In genomic region chr16:27549607-27549856, GRCh38 we compare ENCODE assay signal across 8 cellular contexts. TPM values are rescaled to one million over a fixed set of nuclear protein-coding genes. Genes with fewer than 3 reads are reported as not detected.
DNase-seq lines count a peak whose midpoint lies in the region; ATAC-seq, FAIRE-seq and TF ChIP-seq lines count a peak whose summit lies in the region.

No MANE protein-coding gene starts in this region.

- H3K9me3 ChIP-seq in keratinocyte (ENCODE audit: control insufficient read depth, low read depth, low read length) (no peaks in the 10 kb centered on the region), thoracic aorta (no peaks in the 10 kb centered on the region)

- no peaks in the 10 kb centered on the region for H3K9me3 Mint-ChIP-seq in activated naive CD8-positive, alpha-beta T cell treated with anti-CD3 and anti-CD28 coated beads for 36 hours

- H3K27me3 ChIP-seq in keratinocyte (ENCODE audit: control insufficient read depth, extremely low read depth, insufficient read depth, low read length) (no peaks in the 10 kb centered on the region), thoracic aorta (replicated peaks; ENCODE audit: insufficient read depth) (no peaks in the 10 kb centered on the region)

- H2AFZ ChIP-seq in keratinocyte (ENCODE audit: control insufficient read depth, low read length), result peak overlapping the region; percentile 84

- H3K79me2 ChIP-seq in keratinocyte (ENCODE audit: control insufficient read depth, insufficient read depth, low read length), result peaks cover 51% of the 10 kb centered on the region

- peaks cover 5 to 7% of the 10 kb centered on the region in 2 experiments for H3K36me3 ChIP-seq in keratinocyte (ENCODE audit: control insufficient read depth in 2 of 2, extremely low read depth in 1 of 2, insufficient read depth in 2 of 2, low read length in 2 of 2)
- H3K36me3 ChIP-seq in thoracic aorta, result peaks cover 7% of the 10 kb centered on the region

- H3K27ac ChIP-seq in keratinocyte (ENCODE audit: control insufficient read depth, insufficient read depth, low read length) (peak overlapping the region; percentile 67), thoracic aorta (peak overlapping the region in 1 of 2 donors; percentile 50)

- H3K36me3 Mint-ChIP-seq in activated naive CD8-positive, alpha-beta T cell treated with anti-CD3 and anti-CD28 coated beads for 36 hours, result peaks cover 5% of the 10 kb centered on the region

- FAIRE-seq in keratinocyte (lab: Jason Lieb, UNC), result no peak

- peak overlapping the region; percentile 96 for H3K9ac ChIP-seq in keratinocyte (ENCODE audit: control insufficient read depth, extremely low read depth, insufficient read depth, low read length)

- H3K4me1 ChIP-seq in keratinocyte (ENCODE audit: control insufficient read depth, extremely low read depth, insufficient read depth, low read length) (peaks cover 33% of the 10 kb centered on the region), thoracic aorta (ENCODE audit: control insufficient read depth in 1 of 2, low read depth in 2 of 2) (peaks cover 21 to 27% of the 10 kb centered on the region in 2 donors)

- peaks cover 12% of the 10 kb centered on the region for H4K20me1 ChIP-seq in keratinocyte (ENCODE audit: control insufficient read depth, extremely low read depth, insufficient read depth, low read length)

- no peaks in the 10 kb centered on the region for H3K27me3 Mint-ChIP-seq in activated naive CD8-positive, alpha-beta T cell treated with anti-CD3 and anti-CD28 coated beads for 36 hours

- peak overlapping the region; percentile 96 for H3K27ac Mint-ChIP-seq in activated naive CD8-positive, alpha-beta T cell treated with anti-CD3 and anti-CD28 coated beads for 36 hours

- ATAC-seq in GM19043 (IDR thresholded peaks at IDR 0.05; ENCODE audit: low read depth, unreplicated experiment) (peak; percentile 16), HG03066 (IDR thresholded peaks at IDR 0.05; ENCODE audit: low read depth, unreplicated experiment) (peak; percentile 7), thoracic aorta (ENCODE audit: insufficient number of reproducible peaks, low FRiP score, low read depth) (peak; percentile 7), GM18870 (IDR thresholded peaks at IDR 0.05; ENCODE audit: unreplicated experiment) (no peak)

- H3K4me3 ChIP-seq in keratinocyte (ENCODE audit: control insufficient read depth in 2 of 3, extremely low read depth in 1 of 3, insufficient read depth in 2 of 3, low read depth in 1 of 3, low read length in 3 of 3) (peak overlapping the region; percentile 70 to 100 (median 91)), thoracic aorta (peak overlapping the region; percentile 84)

- dilution Hi-C loops in keratinocyte (cut with MboI; ENCODE audit: extremely low pct_ligation_motif_present, low sequenced_read_pairs), result no loop called here

- no peak overlapping the region for H3K4me2 ChIP-seq in keratinocyte (ENCODE audit: control insufficient read depth, extremely low read depth, insufficient read depth, low read depth, low read length)

- H3K4me3 Mint-ChIP-seq in activated naive CD8-positive, alpha-beta T cell treated with anti-CD3 and anti-CD28 coated beads for 36 hours, result peak overlapping the region; percentile 100

- H3K4me1 Mint-ChIP-seq in activated naive CD8-positive, alpha-beta T cell treated with anti-CD3 and anti-CD28 coated beads for 36 hours, result peaks cover 35% of the 10 kb centered on the region

- peaks cover 3% of the 10 kb centered on the region for H3K9me1 ChIP-seq in keratinocyte (ENCODE audit: control insufficient read depth, extremely low read depth, insufficient read depth, low read length)

- TF ChIP-seq CTCF in keratinocyte (optimal IDR thresholded peaks at IDR 0.05 in 1 of 3, IDR thresholded peaks at IDR 0.05 in 1 of 3, conservative IDR thresholded peaks at IDR 0.05 in 1 of 3; ENCODE audit: extremely low read depth in 1 of 3, insufficient read depth in 2 of 3, low read length in 3 of 3) (no peak), thoracic aorta (IDR thresholded peaks at IDR 0.05) (no peak)

- DNase-seq in activated naive CD8-positive, alpha-beta T cell treated with anti-CD3 and anti-CD28 coated beads for 36 hours, result no peak
- no peak for DNase-seq in keratinocyte (ENCODE audit: low read depth, low spot score)
- DNase-seq in thoracic aorta (ENCODE audit: low spot score), result no peak
- no peak for DNase-seq in NCI-H146 (lab: John Stamatoyannopoulos, UW)
- DNase-seq in NCI-H345 (lab: John Stamatoyannopoulos, UW), result no peak

RNA-seq across cellular contexts. Expression of gene GTF3C1, which starts 0.2 kb away (rescaled TPM):
- 10 to 100 TPM; 49.7 to 52.0 TPM for total RNA-seq in activated naive CD8-positive, alpha-beta T cell treated with anti-CD3 and anti-CD28 coated beads for 36 hours
- 23.5 to 33.5 TPM (median 28.3 TPM) in 3 replicates for polyA plus RNA-seq in keratinocyte
- polyA plus RNA-seq in keratinocyte (2011; ENCODE audit: low read depth), result 32.8 TPM
- 13.6 and 22.3 TPM in 2 replicates for polyA plus RNA-seq in keratinocyte (2011; cell fraction: cytosol; rRNA removed)
- polyA plus RNA-seq in keratinocyte (2011; cell fraction: nucleus; rRNA removed), result 138 and 170 TPM in 2 replicates
- polyA plus RNA-seq in keratinocyte (2012; ENCODE audit: low replicate concordance), result 44.8 and 63.8 TPM in 2 replicates
- polyA minus RNA-seq in keratinocyte, result 69.6 to 213 TPM (median 80.1 TPM) in 3 replicates
- 62.9 TPM for polyA minus RNA-seq in keratinocyte (2011; cell fraction: cytosol; rRNA and poly(A)+ RNA removed)
- polyA minus RNA-seq in keratinocyte (2011; cell fraction: nucleus; rRNA and poly(A)+ RNA removed), result 180 and 212 TPM in 2 replicates
- 10 to 100 TPM; 51.9 to 83.2 TPM for total RNA-seq in thoracic aorta

RNA-seq across cellular contexts. Expression of gene KATNIP, which starts 0.4 kb away (rescaled TPM):
- total RNA-seq in activated naive CD8-positive, alpha-beta T cell treated with anti-CD3 and anti-CD28 coated beads for 36 hours, result 10 to 100 TPM; 10.1 to 10.9 TPM
- polyA plus RNA-seq in keratinocyte, result 15.4 to 19.0 TPM (median 19.0 TPM) in 3 replicates
- 10.9 TPM for polyA plus RNA-seq in keratinocyte (2011; ENCODE audit: low read depth)
- polyA plus RNA-seq in keratinocyte (2011; cell fraction: cytosol; rRNA removed), result 11.5 and 14.2 TPM in 2 replicates
- 60.8 and 79.5 TPM in 2 replicates for polyA plus RNA-seq in keratinocyte (2011; cell fraction: nucleus; rRNA removed)
- polyA plus RNA-seq in keratinocyte (2012; ENCODE audit: low replicate concordance), result 5.9 and 12.7 TPM in 2 replicates
- 32.6 to 54.0 TPM (median 48.7 TPM) in 3 replicates for polyA minus RNA-seq in keratinocyte
- 13.0 TPM for polyA minus RNA-seq in keratinocyte (2011; cell fraction: cytosol; rRNA and poly(A)+ RNA removed)
- 36.6 and 60.9 TPM in 2 replicates for polyA minus RNA-seq in keratinocyte (2011; cell fraction: nucleus; rRNA and poly(A)+ RNA removed)
- 10 to 100 TPM; 16.0 to 23.7 TPM for total RNA-seq in thoracic aorta
